ENCODE assay signal across 2 cellular contexts in genomic region chr10:49649294-49649693, GRCh38.
TF ChIP-seq lines count a peak whose summit lies in the region.

No MANE protein-coding gene starts in this region.

TF ChIP-seq in GM23338, 12 proteins besides CTCF, POLR2A, EP300 and RAD21 (continued from another document):
- TF ChIP-seq REST (IDR thresholded peaks at IDR 0.05; ENCODE audit: unreplicated experiment) (no peak), NANOG (IDR thresholded peaks at IDR 0.05; ENCODE audit: borderline replicate concordance) (no peak), POLR2AphosphoS5 (IDR thresholded peaks at IDR 0.05; ENCODE audit: low read depth) (no peak), ZNF114 (CRISPR knock-in tag; IDR thresholded peaks at IDR 0.05) (no peak), ZNF462 (CRISPR knock-in tag; IDR thresholded peaks at IDR 0.05) (no peak), EZH2phosphoT487 (IDR thresholded peaks at IDR 0.05; ENCODE audit: unreplicated experiment) (no peak), CREB1 (CRISPR knock-in tag; IDR thresholded peaks at IDR 0.05; ENCODE audit: low read depth) (no peak)

TF ChIP-seq in WTC11, 78 proteins besides CTCF, POLR2A, EP300 and RAD21 (continued from another document):
- TF ChIP-seq ZNF532 (CRISPR knock-in tag; IDR thresholded peaks at IDR 0.05; ENCODE audit: borderline replicate concordance) (no peak), MXD4 (CRISPR knock-in tag; IDR thresholded peaks at IDR 0.05; ENCODE audit: borderline replicate concordance) (no peak), ZNF512 (CRISPR knock-in tag; IDR thresholded peaks at IDR 0.05; ENCODE audit: borderline replicate concordance) (no peak), FOXP1 (CRISPR knock-in tag; IDR thresholded peaks at IDR 0.05; ENCODE audit: borderline replicate concordance) (no peak), GRHL2 (CRISPR knock-in tag; IDR thresholded peaks at IDR 0.05; ENCODE audit: insufficient replicate concordance, severe bottlenecking) (no peak)
- TF ChIP-seq, protein P1, sequence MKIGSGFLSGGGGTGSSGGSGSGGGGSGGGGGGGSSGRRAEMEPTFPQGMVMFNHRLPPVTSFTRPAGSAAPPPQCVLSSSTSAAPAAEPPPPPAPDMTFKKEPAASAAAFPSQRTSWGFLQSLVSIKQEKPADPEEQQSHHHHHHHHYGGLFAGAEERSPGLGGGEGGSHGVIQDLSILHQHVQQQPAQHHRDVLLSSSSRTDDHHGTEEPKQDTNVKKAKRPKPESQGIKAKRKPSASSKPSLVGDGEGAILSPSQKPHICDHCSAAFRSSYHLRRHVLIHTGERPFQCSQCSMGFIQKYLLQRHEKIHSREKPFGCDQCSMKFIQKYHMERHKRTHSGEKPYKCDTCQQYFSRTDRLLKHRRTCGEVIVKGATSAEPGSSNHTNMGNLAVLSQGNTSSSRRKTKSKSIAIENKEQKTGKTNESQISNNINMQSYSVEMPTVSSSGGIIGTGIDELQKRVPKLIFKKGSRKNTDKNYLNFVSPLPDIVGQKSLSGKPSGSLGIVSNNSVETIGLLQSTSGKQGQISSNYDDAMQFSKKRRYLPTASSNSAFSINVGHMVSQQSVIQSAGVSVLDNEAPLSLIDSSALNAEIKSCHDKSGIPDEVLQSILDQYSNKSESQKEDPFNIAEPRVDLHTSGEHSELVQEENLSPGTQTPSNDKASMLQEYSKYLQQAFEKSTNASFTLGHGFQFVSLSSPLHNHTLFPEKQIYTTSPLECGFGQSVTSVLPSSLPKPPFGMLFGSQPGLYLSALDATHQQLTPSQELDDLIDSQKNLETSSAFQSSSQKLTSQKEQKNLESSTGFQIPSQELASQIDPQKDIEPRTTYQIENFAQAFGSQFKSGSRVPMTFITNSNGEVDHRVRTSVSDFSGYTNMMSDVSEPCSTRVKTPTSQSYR (CRISPR knock-in tag; IDR thresholded peaks at IDR 0.05): no peak
